34 cellular contexts compared by ENCODE assay signal in the genomic region with DNA sequence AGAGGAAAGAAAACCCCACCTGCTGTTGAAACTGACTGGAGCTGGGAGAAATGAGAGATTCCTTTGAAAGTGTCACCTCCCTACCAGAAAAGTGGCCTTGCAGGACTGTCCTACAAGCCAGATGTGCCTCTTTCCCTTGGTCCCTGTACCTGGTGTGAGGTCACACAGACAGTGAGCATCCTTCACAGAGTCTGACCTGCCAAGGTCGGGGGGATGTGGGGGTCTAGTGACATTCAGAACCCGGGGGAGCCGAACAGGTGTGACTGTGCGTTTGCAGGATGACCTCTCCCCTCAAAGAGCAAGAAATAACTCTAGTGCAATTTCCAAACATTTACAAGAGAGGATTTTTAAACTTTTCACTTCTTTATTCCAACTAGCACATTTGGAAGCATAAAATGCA.
"Had no signal": no experiment of that assay in that cellular context is flagged by ENCODE, and none has a peak within 500 bp of the region (broad histone marks: within the 10 kb centered on the region; RNA-seq: fewer than 3 reads in every experiment).

No MANE protein-coding gene starts in this region.

- DNase-seq: Karpas-422, Kasumi-1, MG63, MM.1S, MV-4-11, NCI-H1048, NCI-H1092, NCI-H1092 treated with DMSO at 0.1 percent for 48 hours, NCI-H1105, NCI-H1105 treated with DMSO at 0.1 percent for 48 hours, NCI-H1417, NCI-H1417 treated with DMSO at 0.1 percent for 48 hours, NCI-H1436, NCI-H1436 treated with DMSO at 0.1 percent for 48 hours, NCI-H146, NCI-H1694, NCI-H1694 treated with DMSO at 0.1 percent for 48 hours, NCI-H187, NCI-H187 treated with DMSO at 0.1 percent for 48 hours, NCI-H1930, NCI-H2029, NCI-H2029 treated with DMSO at 0.1 percent for 48 hours, NCI-H2081, NCI-H2081 treated with DMSO at 0.1 percent for 48 hours, NCI-H2107, NCI-H2171, NCI-H2171 treated with DMSO at 0.1 percent for 48 hours, NCI-H2227 treated with DMSO at 0.1 percent for 48 hours, NCI-H226, NCI-H345, NCI-H446, NCI-H446 treated with DMSO at 0.1 percent for 48 hours, NCI-H510A had no signal

- H3K4me3 ChIP-seq: MG63 had no signal

- H3K36me3 ChIP-seq: MG63 had no signal

- H3K27me3 ChIP-seq: MG63 had no signal

- H3K9me3 ChIP-seq: MG63 had no signal

- H3K27ac ChIP-seq: KMS-11 had no signal
